In the genomic region with DNA sequence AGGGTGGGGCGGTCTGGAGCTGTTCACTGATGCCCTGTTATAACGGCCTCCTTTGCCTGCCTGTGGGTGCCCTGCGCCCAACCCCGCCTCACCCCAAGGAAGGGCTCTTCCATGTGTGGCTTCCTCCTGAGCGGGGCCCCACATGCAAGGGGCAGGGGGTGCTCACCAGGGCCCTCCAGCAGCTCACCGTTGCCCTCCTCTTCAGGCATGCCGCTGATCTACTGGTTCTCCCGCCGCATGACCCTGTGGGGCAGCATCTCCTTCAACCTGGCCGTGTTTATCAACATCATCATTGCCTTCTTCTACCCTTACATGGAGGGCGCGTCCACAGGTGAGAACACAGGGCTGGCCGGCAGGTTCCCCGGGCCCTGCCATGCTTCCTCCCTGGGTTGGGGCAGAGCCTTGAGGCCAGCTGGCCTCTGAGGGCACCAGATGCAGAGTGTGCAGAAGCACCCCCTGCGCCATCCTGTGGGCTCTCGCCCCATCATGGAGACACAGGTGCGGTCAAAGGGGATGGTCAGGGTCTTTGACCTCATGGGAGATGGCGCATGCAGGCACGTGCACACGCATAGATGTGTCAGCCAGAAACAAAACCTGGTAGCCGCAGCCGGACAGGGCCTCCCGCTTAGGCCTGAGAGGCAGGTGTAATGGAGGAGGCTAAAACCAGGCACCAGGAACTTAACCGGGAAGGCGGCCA, we compare ENCODE assay signal across 26 cellular contexts. TPM values are rescaled to one million over a fixed set of nuclear protein-coding genes. Genes with fewer than 3 reads are reported as not detected.
"Had no signal": no experiment of that assay in that cellular context is flagged by ENCODE, and none has a peak within 500 bp of the region (broad histone marks: within the 10 kb centered on the region; RNA-seq: fewer than 3 reads in every experiment).

No MANE protein-coding gene starts in this region.

- H3K4me3 Mint-ChIP-seq: activated CD4-positive, alpha-beta T cell treated with anti-CD3 and anti-CD28 coated beads for 36 hours; activated naive CD4-positive, alpha-beta T cell treated with anti-CD3 and anti-CD28 coated beads for 36 hours; activated naive CD8-positive, alpha-beta T cell treated with anti-CD3 and anti-CD28 coated beads for 36 hours; activated T-helper 1 cell treated with anti-CD3 and anti-CD28 coated beads, Interleukin-12 subunit alpha, Interleukin-12 subunit beta, Interleukin-2, Interleukin-4 antibody, amounts not matched to agents 30 ng/mL and 10 ng/mL and 1 ng/mL, durations not matched to agents 14 hours and 24 hours and 36 hours; brain; memory B cell; natural killer cell; stimulated activated naive CD8-positive, alpha-beta T cell treated with anti-CD3 and anti-CD28 coated beads, Interleukin-15, Interleukin-2, amounts not matched to agents 100 ng/mL and 50 ng/mL, for 24 hours; T-helper 2 cell treated with Interferon-gamma antibody and Interleukin-4, amounts not matched to agents 5 μg/mL and 100 μg/mL, for 36 hours; type B pancreatic cell had no signal

- DNase-seq: activated CD4-positive, alpha-beta T cell treated with anti-CD3 and anti-CD28 coated beads for 36 hours; activated CD4-positive, alpha-beta T cell treated with anti-CD3 and anti-CD28 coated beads, Interleukin-2, amount 50 U/mL, for 4 hours; activated CD4-positive, CD25-positive, alpha-beta regulatory T cell; activated effector memory CD4-positive, alpha-beta T cell treated with anti-CD3 and anti-CD28 coated beads, Interleukin-2, amount 50 U/mL, for 16 hours; activated naive CD4-positive, alpha-beta T cell treated with anti-CD3 and anti-CD28 coated beads for 36 hours; activated naive CD8-positive, alpha-beta T cell treated with anti-CD3 and anti-CD28 coated beads for 36 hours; activated T-cell treated with anti-CD3 and anti-CD28 coated beads for 4 hours; adrenal gland; cortex of kidney; foreskin fibroblast; head of caudate nucleus; hippocampal formation; left colon; natural killer cell; stimulated activated CD4-positive, alpha-beta T cell treated with anti-CD3 and anti-CD28 coated beads, Interleukin-4, amount 100 ng/mL, for 1 hour; substantia nigra; uterus had no signal

- H3K4me1 ChIP-seq: right lobe of liver, uterus had no signal

- H3K9me3 ChIP-seq: adrenal gland, right lobe of liver, uterus had no signal

- H3K27me3 ChIP-seq: adrenal gland, right lobe of liver, uterus had no signal

- H3K27ac ChIP-seq: adrenal gland, right lobe of liver, uterus had no signal

- ATAC-seq: activated CD4-positive, alpha-beta T cell treated with anti-CD3 and anti-CD28 coated beads for 36 hours; esophagus mucosa; left colon; natural killer cell; right lobe of liver had no signal

- H3K27me3 Mint-ChIP-seq: activated CD4-positive, alpha-beta T cell treated with anti-CD3 and anti-CD28 coated beads for 36 hours; activated naive CD8-positive, alpha-beta T cell treated with anti-CD3 and anti-CD28 coated beads for 36 hours; memory B cell; stimulated activated naive CD8-positive, alpha-beta T cell treated with anti-CD3 and anti-CD28 coated beads, Interleukin-15, Interleukin-2, amounts not matched to agents 100 ng/mL and 50 ng/mL, for 24 hours; type B pancreatic cell had no signal

- H3K4me3 ChIP-seq: adrenal gland, right lobe of liver, uterus had no signal

- H3K27ac Mint-ChIP-seq: activated CD4-positive, alpha-beta T cell treated with anti-CD3 and anti-CD28 coated beads for 36 hours; activated naive CD4-positive, alpha-beta T cell treated with anti-CD3 and anti-CD28 coated beads for 36 hours; activated naive CD8-positive, alpha-beta T cell treated with anti-CD3 and anti-CD28 coated beads for 36 hours; stimulated activated naive CD8-positive, alpha-beta T cell treated with anti-CD3 and anti-CD28 coated beads, Interleukin-15, Interleukin-2, amounts not matched to agents 100 ng/mL and 50 ng/mL, for 24 hours; T-helper 2 cell treated with Interferon-gamma antibody and Interleukin-4, amounts not matched to agents 5 μg/mL and 100 μg/mL, for 36 hours; type B pancreatic cell had no signal

- H3K36me3 ChIP-seq: right lobe of liver, uterus had no signal

- H3K9me3 Mint-ChIP-seq: activated naive CD4-positive, alpha-beta T cell treated with anti-CD3 and anti-CD28 coated beads for 36 hours; activated naive CD8-positive, alpha-beta T cell treated with anti-CD3 and anti-CD28 coated beads for 36 hours; activated T-helper 1 cell treated with anti-CD3 and anti-CD28 coated beads, Interleukin-12 subunit alpha, Interleukin-12 subunit beta, Interleukin-2, Interleukin-4 antibody, amounts not matched to agents 30 ng/mL and 10 ng/mL and 1 ng/mL, durations not matched to agents 14 hours and 24 hours and 36 hours; brain; memory B cell; natural killer cell; stimulated activated naive CD8-positive, alpha-beta T cell treated with anti-CD3 and anti-CD28 coated beads, Interleukin-15, Interleukin-2, amounts not matched to agents 100 ng/mL and 50 ng/mL, for 24 hours; T-helper 2 cell treated with Interferon-gamma antibody and Interleukin-4, amounts not matched to agents 5 μg/mL and 100 μg/mL, for 36 hours; type B pancreatic cell had no signal

RNA-seq across cellular contexts. Expression of gene IP6K3, which starts 58.1 kb away (rescaled TPM):
- total RNA-seq: activated CD4-positive, alpha-beta T cell treated with anti-CD3 and anti-CD28 coated beads for 36 hours; activated naive CD4-positive, alpha-beta T cell treated with anti-CD3 and anti-CD28 coated beads for 36 hours; activated naive CD8-positive, alpha-beta T cell treated with anti-CD3 and anti-CD28 coated beads for 36 hours; activated T-helper 1 cell treated with anti-CD3 and anti-CD28 coated beads, Interleukin-12 subunit alpha, Interleukin-12 subunit beta, Interleukin-2, Interleukin-4 antibody, amounts not matched to agents 30 ng/mL and 10 ng/mL and 1 ng/mL, durations not matched to agents 14 hours and 24 hours and 36 hours; natural killer cell had no signal
- polyA plus RNA-seq: keratinocyte had no signal
